Comparison of ENCODE assay signal across 8 cellular contexts in the genomic region with DNA sequence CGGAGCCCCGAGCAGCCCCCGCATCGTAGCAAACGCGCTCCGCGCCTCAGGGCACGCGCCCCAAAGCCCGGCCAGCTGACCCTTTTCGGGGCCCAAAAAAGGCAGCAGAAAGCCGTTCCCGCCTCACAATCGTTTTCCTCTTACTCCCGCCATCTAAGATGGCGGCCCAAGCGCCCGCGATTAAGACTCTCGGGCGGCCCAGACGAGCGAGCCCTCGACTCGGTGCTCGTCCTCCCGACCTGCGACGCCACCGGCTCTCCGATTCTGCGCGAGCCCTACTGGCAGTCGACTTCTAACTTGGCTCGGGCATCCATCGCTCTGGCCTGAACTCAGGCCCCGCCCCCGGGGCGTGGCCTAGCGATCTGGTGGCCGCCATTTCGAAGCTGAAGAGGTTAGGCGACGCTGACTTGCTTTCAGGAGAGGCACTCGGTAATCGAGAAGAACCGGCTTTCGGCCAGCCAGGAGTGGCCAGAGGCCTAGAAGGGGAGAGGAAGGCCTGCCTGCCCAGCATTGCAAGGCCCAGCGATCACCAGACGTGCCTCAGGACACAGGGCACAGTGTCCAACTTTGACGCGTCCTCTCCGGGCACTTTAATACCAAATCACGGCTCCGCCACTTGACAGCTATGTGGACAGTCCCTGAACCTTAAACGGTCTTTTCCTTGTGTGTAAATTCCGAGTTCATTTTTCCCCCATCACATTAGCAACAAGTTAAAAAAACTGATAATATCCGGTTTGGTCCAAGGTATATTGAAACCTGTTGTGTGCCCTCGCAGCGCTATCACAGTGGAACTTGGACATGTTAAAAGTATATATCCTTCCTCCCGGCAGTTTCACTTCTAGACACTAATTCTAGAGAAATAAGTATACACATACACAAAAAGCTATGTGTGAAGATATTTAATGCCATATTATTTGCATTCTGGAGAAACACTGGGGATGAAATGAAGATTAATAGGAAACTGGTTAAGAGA. TPM values are rescaled to one million over a fixed set of nuclear protein-coding genes. Genes with fewer than 3 reads are reported as not detected.
DNase-seq lines count a peak whose midpoint lies in the region; ATAC-seq, FAIRE-seq and TF ChIP-seq lines count a peak whose summit lies in the region.

A gene (minus strand): TSS at position 182 of the 973 bp plus-strand sequence. CDS start 45,396 bp downstream, outside the sequence.

- H3K4me3 ChIP-seq in GM12864 (ENCODE audit: low read depth, low read length) (peak within 1 kb of the TSS; percentile 81), pancreas (peak within 1 kb of the TSS; percentile 95 to 100 (median 97)), tibial artery (peak within 1 kb of the TSS; percentile 92 to 99)

- H3K27me3 ChIP-seq in pancreas (no peaks in the 10 kb centered on the region), tibial artery (no peaks in the 10 kb centered on the region)

- no peak for TF ChIP-seq CTCF in GM12864 (IDR thresholded peaks at IDR 0.05; ENCODE audit: low read depth, low read length, missing control alignments)
- TF ChIP-seq CTCF in pancreas (IDR thresholded peaks at IDR 0.05): no peak
- no peak for TF ChIP-seq CTCF in tibial artery (IDR thresholded peaks at IDR 0.05)

- H3K4me1 ChIP-seq in pancreas (peaks cover 8 to 26% (median 13%) of the 10 kb centered on the region in 3 donors), tibial artery (peaks cover 0 to 33% (median 23%) of the 10 kb centered on the region in 4 donors)

- intact Hi-C loops in Right ventricle myocardium inferior (cut with DNase I): loop anchor here (1.0 to 10.0 kb wide), 5 partner anchors 37 to 509 kb away; a partner anchor contains a TSS
- intact Hi-C loops in pancreas (cut with DNase I): no loop called here
- intact Hi-C loops in tibial artery (cut with DNase I; ENCODE audit: low total_unique reads): loop anchor here (1.0 kb wide), 1 partner anchor 30 kb away; no protein-coding TSS in a partner anchor

- peak; percentile 94 for ATAC-seq in HG02759 (IDR thresholded peaks at IDR 0.05; ENCODE audit: unreplicated experiment)
- peak; percentile 97 for ATAC-seq in Right ventricle myocardium inferior
- ATAC-seq in pancreas: peak; percentile 89 to 97 (median 93)

- H3K36me3 ChIP-seq in pancreas (no peaks in the 10 kb centered on the region), tibial artery (no peaks in the 10 kb centered on the region)

- peak within 1 kb of the TSS; percentile 96 to 100 (median 98) for H3K27ac ChIP-seq in pancreas
- peak within 1 kb of the TSS; percentile 99 to 100 for H3K27ac ChIP-seq in tibial artery

- DNase-seq in GM12864 (ENCODE audit: low read depth): peak; percentile 94
- peak; percentile 93 to 97 (median 96) for DNase-seq in NCI-H1417 (lab: John Stamatoyannopoulos, UW)
- peak; percentile 97 to 99 for DNase-seq in SW 1271 (lab: John Stamatoyannopoulos, UW)
- DNase-seq in activated naive CD8-positive, alpha-beta T cell treated with anti-CD3 and anti-CD28 coated beads, Interleukin-2, amount 50 U/mL, for 16 hours (ENCODE audit: low read depth, low spot score): peak; percentile 95
- DNase-seq in Right ventricle myocardium inferior (ENCODE audit: missing footprints): peak; percentile 99
- peak; percentile 97 to 99 (median 98) for DNase-seq in pancreas
- peak; percentile 98 to 99 for DNase-seq in tibial artery

- H3K9me3 ChIP-seq in pancreas (no peaks in the 10 kb centered on the region), tibial artery (no peaks in the 10 kb centered on the region)

- no peak for FAIRE-seq in pancreas (lab: Jason Lieb, UNC)

- WGBS in pancreas, 2 donors: 0% methylated on average over 56 to 62 of the region's 62 CpGs

RNA-seq across cellular contexts. Expression of the gene that starts here (rescaled TPM):
- 144 TPM for total RNA-seq in Right ventricle myocardium inferior
- total RNA-seq in pancreas: 10 to 100 TPM; 33.7 to 46.9 (median 38.1) TPM
- polyA plus RNA-seq in pancreas: 10 to 100 TPM; 29.1 to 45.8 TPM

Comparison
In these comparisons a context has a peak if more than half of its experiments do, and no peak if none do; other contexts are left out.
1. Peak in every context shown above with its lines: DNase-seq, ATAC-seq, H3K4me3 ChIP-seq and H3K27ac ChIP-seq.
2. intact Hi-C loops: an anchor here in Right ventricle myocardium inferior (1.0 to 10.0 kb wide) and tibial artery (1.0 kb wide); none called in pancreas.